ENCODE assay signal across 1 cellular context in genomic region chr1:159177273-159177907, GRCh38.
TF ChIP-seq lines count a peak whose summit lies in the region.

No MANE protein-coding gene starts in this region.

TF ChIP-seq in SK-N-SH treated with all-trans-retinoic acid at 6 μM for 48 hours, 23 proteins besides CTCF, POLR2A, EP300 and RAD21 (continued from another document):
- TF ChIP-seq TSHZ2 (CRISPR knock-in tag; IDR thresholded peaks at IDR 0.05) = no peak
